In genomic region chr1:31155216-31155806, GRCh38 we compare ENCODE assay signal across 1 cellular context.
TF ChIP-seq lines count a peak whose summit lies in the region.

No MANE protein-coding gene starts in this region.

TF ChIP-seq in K562, 482 proteins besides CTCF, POLR2A, EP300 and RAD21 (continued from another document and continues in another):
- TF ChIP-seq PRDM10 (IDR thresholded peaks at IDR 0.05; ENCODE audit: partially characterized antibody) (peak; percentile 22), SIRT6 (IDR thresholded peaks at IDR 0.05; ENCODE audit: low read depth, low read length) (no peak), PML (IDR thresholded peaks at IDR 0.05; ENCODE audit: low read length) (no peak), MAX (CRISPR knock-in tag; IDR thresholded peaks at IDR 0.05) (peak; percentile 97), YY1 (IDR thresholded peaks at IDR 0.05; ENCODE audit: borderline replicate concordance in 1 of 3, control insufficient read depth in 1 of 3, extremely low read depth in 1 of 3, insufficient read depth in 3 of 3, insufficient read length in 1 of 3, insufficient replicate concordance in 2 of 3, low read depth in 1 of 3, low read length in 2 of 3) (peak in 1 of 3 experiments; percentile 29), HDAC2 (IDR thresholded peaks at IDR 0.05) (peak; percentile 79), ZNF398 (CRISPR knock-in tag; IDR thresholded peaks at IDR 0.05) (no peak), NR2C2 (CRISPR knock-in tag; IDR thresholded peaks at IDR 0.05) (no peak), NR2C2 (tag; IDR thresholded peaks at IDR 0.05) (no peak; the same call in 1 of the 2 replicates), CBX2 (IDR thresholded peaks at IDR 0.05; ENCODE audit: insufficient read depth, low read length, poor library complexity, severe bottlenecking) (no peak), STAT6 (CRISPR knock-in tag; IDR thresholded peaks at IDR 0.05) (peak; percentile 71; the same call in 1 of the 2 replicates), XRCC3 (IDR thresholded peaks at IDR 0.05) (no peak), KAT8 (IDR thresholded peaks at IDR 0.05; ENCODE audit: low read depth) (no peak), WHSC1 (IDR thresholded peaks at IDR 0.05; ENCODE audit: low read length) (no peak), ELF2 (CRISPR knock-in tag; IDR thresholded peaks at IDR 0.05) (peak; percentile 68), FUS (optimal IDR thresholded peaks at IDR 0.05; ENCODE audit: low read depth, low read length) (peak; percentile 52), POLR3A (IDR thresholded peaks at IDR 0.05; ENCODE audit: borderline replicate concordance, extremely low read depth, insufficient read depth, insufficient read length) (no peak), SP1 (CRISPR knock-in tag; IDR thresholded peaks at IDR 0.05) (peak; percentile 72), GABPA (tag; conservative IDR thresholded peaks at IDR 0.05; ENCODE audit: low read depth) (peak; percentile 74), GABPB1 (CRISPR knock-in tag; IDR thresholded peaks at IDR 0.05) (peak; percentile 50), HMGN3 (IDR thresholded peaks at IDR 0.05; ENCODE audit: borderline replicate concordance, extremely low read depth, insufficient read length, low read depth, low read length) (peak; percentile 93), ATF7 (IDR thresholded peaks at IDR 0.05) (peak; percentile 75; the same call in 1 of the 2 replicates), SMAD4 (CRISPR knock-in tag; conservative IDR thresholded peaks at IDR 0.05) (peak; percentile 87), PRPF4 (IDR thresholded peaks at IDR 0.05; ENCODE audit: insufficient read depth, low read depth, low read length, poor library complexity, severe bottlenecking) (peak; percentile 39), ID3 (CRISPR knock-in tag; IDR thresholded peaks at IDR 0.05) (no peak), ID3 (tag; IDR thresholded peaks at IDR 0.05) (peak; percentile 52; the same call in 1 of the 2 replicates), POLR2B (IDR thresholded peaks at IDR 0.05; ENCODE audit: low read depth, partially characterized antibody) (peak; percentile 41), NFE2 (IDR thresholded peaks at IDR 0.05; ENCODE audit: low read depth) (0 out of 2 replicates have a peak, but pooled peaks have one; percentile 4), COPS2 (conservative IDR thresholded peaks at IDR 0.05) (no peak), KDM2B (CRISPR knock-in tag; IDR thresholded peaks at IDR 0.05) (peak; percentile 33; the same call in 1 of the 2 replicates), ZNF384 (IDR thresholded peaks at IDR 0.05; ENCODE audit: low read depth, low read length) (0 out of 2 replicates have a peak, but pooled peaks have one; percentile 13), MYBL2 (IDR thresholded peaks at IDR 0.05; ENCODE audit: low read depth) (no peak), MYBL2 (CRISPR knock-in tag; IDR thresholded peaks at IDR 0.05; ENCODE audit: borderline replicate concordance) (no peak), HNRNPL (IDR thresholded peaks at IDR 0.05; ENCODE audit: low read depth, low read length) (peak; percentile 72; the same call in 1 of the 2 replicates), MYC (IDR thresholded peaks at IDR 0.05; ENCODE audit: low read depth, low read length) (peak; percentile 99), MYC (CRISPR knock-in tag; IDR thresholded peaks at IDR 0.05; ENCODE audit: borderline replicate concordance, low read depth) (no peak), THAP12 (CRISPR knock-in tag; IDR thresholded peaks at IDR 0.05) (peak; percentile 42; the same call in 1 of the 2 replicates), NR3C1 (CRISPR knock-in tag; IDR thresholded peaks at IDR 0.05) (no peak), ATF1 (CRISPR knock-in tag; IDR thresholded peaks at IDR 0.05) (no peak), ATF1 (tag; IDR thresholded peaks at IDR 0.05) (peak; percentile 71), SETDB1 (IDR thresholded peaks at IDR 0.05; ENCODE audit: low read length) (peak; percentile 55), NBN (IDR thresholded peaks at IDR 0.05; ENCODE audit: low read depth) (0 out of 2 replicates have a peak, but pooled peaks have one; percentile 50), ZBTB9 (CRISPR knock-in tag; IDR thresholded peaks at IDR 0.05) (peak; percentile 86; the same call in 1 of the 2 replicates), SOX6 (IDR thresholded peaks at IDR 0.05) (peak; percentile 25; the same call in 1 of the 2 replicates), CCNT2 (IDR thresholded peaks at IDR 0.05; ENCODE audit: borderline replicate concordance, extremely low read depth, insufficient read length, low read depth, low read length) (peak; percentile 83), ATF4 (CRISPR knock-in tag; IDR thresholded peaks at IDR 0.05) (peak; percentile 69; the same call in 1 of the 2 replicates), RBBP5 (IDR thresholded peaks at IDR 0.05; ENCODE audit: borderline replicate concordance, insufficient read depth, low read length, poor library complexity, severe bottlenecking) (peak; percentile 59), PCBP1 (IDR thresholded peaks at IDR 0.05; ENCODE audit: low read depth, low read length, poor library complexity, severe bottlenecking) (peak; percentile 98), SP2 (IDR thresholded peaks at IDR 0.05; ENCODE audit: extremely low read depth, low read depth, low read length, poor library complexity, severe bottlenecking) (peak; percentile 22), ZBTB11 (CRISPR knock-in tag; IDR thresholded peaks at IDR 0.05) (peak in 2 of 3 experiments; percentile 13 to 69; a peak in 2 of 6 replicates), ZNF830 (CRISPR knock-in tag; IDR thresholded peaks at IDR 0.05) (peak; percentile 19; the same call in 1 of the 2 replicates)
